ENCODE assay signal across 9 cellular contexts in the genomic region with DNA sequence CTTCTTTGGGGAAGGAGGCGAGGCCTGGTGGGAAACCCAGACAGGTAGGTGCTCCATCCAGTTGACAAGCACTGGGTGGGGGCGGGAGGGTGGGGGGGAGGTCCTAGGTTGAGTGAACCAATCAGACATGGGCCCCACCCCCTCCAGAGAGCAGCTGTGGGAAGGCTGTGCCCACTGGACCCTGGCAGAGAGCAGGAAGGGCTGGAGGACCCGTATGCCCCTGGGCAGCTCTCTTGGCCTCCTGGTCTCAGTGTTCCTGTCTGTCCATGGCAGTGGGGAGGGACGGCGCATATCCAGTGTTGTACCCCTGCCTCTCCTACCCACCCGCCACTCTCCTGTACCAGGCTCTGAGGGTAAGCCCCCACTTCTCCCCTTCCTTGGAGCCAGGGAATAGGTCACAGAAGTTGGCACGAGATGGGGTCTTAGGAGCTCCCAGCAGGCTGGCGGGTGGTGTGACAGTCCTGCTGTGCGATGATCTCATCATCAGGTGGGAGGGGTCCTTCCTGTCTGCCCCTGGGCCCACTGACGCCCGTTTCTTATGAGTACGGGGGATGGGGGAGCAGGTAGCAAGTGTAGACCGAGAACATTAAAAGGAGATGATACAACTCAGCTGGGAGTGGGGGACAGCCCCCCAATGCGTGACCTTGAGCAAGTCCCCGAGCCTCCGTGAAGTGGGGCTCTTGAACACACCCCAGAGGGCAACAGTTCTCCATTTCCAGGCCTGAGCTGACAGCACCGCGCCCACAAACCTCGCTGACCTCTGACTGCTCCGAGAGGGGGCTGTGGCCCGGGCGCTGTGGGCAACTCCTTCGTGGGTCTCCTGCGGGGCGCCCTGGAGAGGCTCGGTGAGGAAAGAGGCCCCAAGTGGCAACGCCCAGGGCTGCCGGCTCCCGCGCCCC. TPM values are rescaled to one million over a fixed set of nuclear protein-coding genes. Genes with fewer than 3 reads are reported as not detected.
A peak's percentile ranks its signal among the peaks of the same experiment; 100 is the strongest.
DNase-seq lines count a peak whose midpoint lies in the region; ATAC-seq, FAIRE-seq and TF ChIP-seq lines count a peak whose summit lies in the region.
"Had no signal": no experiment of that assay in that cellular context is flagged by ENCODE, and none has a peak within 500 bp of the region (broad histone marks: within the 10 kb centered on the region; RNA-seq: fewer than 3 reads in every experiment).

No MANE protein-coding gene starts in this region.

- POLR2A ChIA-PET in activated CD4-positive, alpha-beta memory T cell treated with anti-CD3 and anti-CD28 coated beads for 36 hours (lab: Charles Lee), result interaction anchor here (0.9 to 1.4 kb wide), 3 partner anchors 19 to 118 kb away, joined by 3 to 4 read pairs (median 3); partner anchors contain the start of gene ZC3H18

- H3K4me3 Mint-ChIP-seq in activated CD8-positive, alpha-beta memory T cell treated with anti-CD3 and anti-CD28 coated beads, Interleukin-2, amount 10 ng/mL, durations not matched to agents 7 days and 5 days, result peak overlapping the region; percentile 74
- peak overlapping the region; percentile 80 for H3K4me3 Mint-ChIP-seq in activated CD4-positive, alpha-beta memory T cell treated with anti-CD3 and anti-CD28 coated beads for 36 hours

- ATAC-seq in activated CD8-positive, alpha-beta memory T cell treated with anti-CD3 and anti-CD28 coated beads, Interleukin-2, amount 10 ng/mL, durations not matched to agents 7 days and 5 days, result no peak
- no peak for ATAC-seq in GM21619 (IDR thresholded peaks at IDR 0.05; ENCODE audit: unreplicated experiment)

- no peak overlapping the region for H3K9ac ChIP-seq in keratinocyte (ENCODE audit: control insufficient read depth, extremely low read depth, insufficient read depth, low read length)

- H3K4me2 ChIP-seq in keratinocyte (ENCODE audit: control insufficient read depth, extremely low read depth, insufficient read depth, low read depth, low read length), result peak overlapping the region; percentile 67

- H3K4me3 ChIP-seq in keratinocyte (ENCODE audit: control insufficient read depth in 2 of 3, extremely low read depth in 1 of 3, insufficient read depth in 2 of 3, low read depth in 1 of 3, low read length in 3 of 3) (peak overlapping the region in 1 of 3 experiments; percentile 58), thyroid gland (replicated peaks in 1 of 3) (peak overlapping the region in 1 of 3 donors; percentile 36)

- H2AFZ ChIP-seq in keratinocyte (ENCODE audit: control insufficient read depth, low read length), result no peak overlapping the region

- TF ChIP-seq POLR2A in thyroid gland (IDR thresholded peaks at IDR 0.05), result peak in 1 of 2 donors; percentile 38

- no peak overlapping the region for H3K27ac Mint-ChIP-seq in activated CD8-positive, alpha-beta memory T cell treated with anti-CD3 and anti-CD28 coated beads, Interleukin-2, amount 10 ng/mL, durations not matched to agents 7 days and 5 days
- peak overlapping the region; percentile 84 for H3K27ac Mint-ChIP-seq in activated CD4-positive, alpha-beta memory T cell treated with anti-CD3 and anti-CD28 coated beads for 36 hours

- no peaks in the 10 kb centered on the region for H3K9me3 Mint-ChIP-seq in activated CD8-positive, alpha-beta memory T cell treated with anti-CD3 and anti-CD28 coated beads, Interleukin-2, amount 10 ng/mL, durations not matched to agents 7 days and 5 days (ENCODE audit: low read depth)
- no peaks in the 10 kb centered on the region for H3K9me3 Mint-ChIP-seq in activated CD4-positive, alpha-beta memory T cell treated with anti-CD3 and anti-CD28 coated beads for 36 hours

- no peaks in the 10 kb centered on the region for H3K9me3 ChIP-seq in keratinocyte (ENCODE audit: control insufficient read depth, low read depth, low read length)
- H3K9me3 ChIP-seq in thyroid gland, result no peaks in the 10 kb centered on the region

- H3K36me3 ChIP-seq in keratinocyte (ENCODE audit: control insufficient read depth in 2 of 2, extremely low read depth in 1 of 2, insufficient read depth in 2 of 2, low read length in 2 of 2) (no peaks in the 10 kb centered on the region), thyroid gland (no peaks in the 10 kb centered on the region)

- intact Hi-C loops in activated CD4-positive, alpha-beta memory T cell treated with anti-CD3 and anti-CD28 coated beads for 36 hours (cut with micrococcal nuclease), result loop anchor here (2.0 to 10.0 kb wide), 5 partner anchors 17 to 1065 kb away; partner anchors contain the start of gene ZC3H18
- intact Hi-C loops in thyroid gland (cut with DNase I) (no loop called here), posterior vena cava (cut with DNase I) (no loop called here)

- CTCF ChIA-PET in activated CD8-positive, alpha-beta memory T cell treated with anti-CD3 and anti-CD28 coated beads, Interleukin-2, amount 10 ng/mL, durations not matched to agents 7 days and 5 days (lab: Charles Lee), result interaction anchor here (0.7 to 2.0 kb wide), 8 partner anchors 8 to 715 kb away, joined by 3 to 5 read pairs (median 3); partner anchors contain the start of gene ZC3H18
- CTCF ChIA-PET in activated CD4-positive, alpha-beta memory T cell treated with anti-CD3 and anti-CD28 coated beads for 36 hours (lab: Charles Lee), result interaction anchor here (0.9 to 1.2 kb wide), 2 partner anchors 38 to 53 kb away, joined by 3 read pairs; no protein-coding TSS in a partner anchor

- H3K36me3 Mint-ChIP-seq in activated CD8-positive, alpha-beta memory T cell treated with anti-CD3 and anti-CD28 coated beads, Interleukin-2, amount 10 ng/mL, durations not matched to agents 7 days and 5 days, result no peaks in the 10 kb centered on the region
- no peaks in the 10 kb centered on the region for H3K36me3 Mint-ChIP-seq in activated CD4-positive, alpha-beta memory T cell treated with anti-CD3 and anti-CD28 coated beads for 36 hours

- TF ChIP-seq CTCF in keratinocyte (optimal IDR thresholded peaks at IDR 0.05 in 1 of 3, IDR thresholded peaks at IDR 0.05 in 1 of 3, conservative IDR thresholded peaks at IDR 0.05 in 1 of 3; ENCODE audit: extremely low read depth in 1 of 3, insufficient read depth in 2 of 3, low read length in 3 of 3) (no peak), thyroid gland (IDR thresholded peaks at IDR 0.05) (no peak)

- peaks cover 18% of the 10 kb centered on the region for H3K4me1 Mint-ChIP-seq in activated CD8-positive, alpha-beta memory T cell treated with anti-CD3 and anti-CD28 coated beads, Interleukin-2, amount 10 ng/mL, durations not matched to agents 7 days and 5 days
- peaks cover 17% of the 10 kb centered on the region for H3K4me1 Mint-ChIP-seq in activated CD4-positive, alpha-beta memory T cell treated with anti-CD3 and anti-CD28 coated beads for 36 hours (ENCODE audit: low read depth)

- no peaks in the 10 kb centered on the region for H3K9me1 ChIP-seq in keratinocyte (ENCODE audit: control insufficient read depth, extremely low read depth, insufficient read depth, low read length)

- H3K4me1 ChIP-seq in keratinocyte (ENCODE audit: control insufficient read depth, extremely low read depth, insufficient read depth, low read length) (peaks cover 19% of the 10 kb centered on the region), thyroid gland (peaks cover 22 to 27% of the 10 kb centered on the region in 2 donors)

- H3K27ac ChIP-seq in keratinocyte (ENCODE audit: control insufficient read depth, insufficient read depth, low read length), result no peak overlapping the region
- H3K27ac ChIP-seq in thyroid gland, result no peak overlapping the region

- WGBS in thyroid gland, 2 donors, result 49 to 66% methylated on average over 12 to 24 of the region's 30 CpGs

- H3K27me3 ChIP-seq in keratinocyte (ENCODE audit: control insufficient read depth, extremely low read depth, insufficient read depth, low read length), result peaks cover 17% of the 10 kb centered on the region
- no peaks in the 10 kb centered on the region for H3K27me3 ChIP-seq in thyroid gland

- no peaks in the 10 kb centered on the region for H3K27me3 Mint-ChIP-seq in activated CD8-positive, alpha-beta memory T cell treated with anti-CD3 and anti-CD28 coated beads, Interleukin-2, amount 10 ng/mL, durations not matched to agents 7 days and 5 days
- H3K27me3 Mint-ChIP-seq in activated CD4-positive, alpha-beta memory T cell treated with anti-CD3 and anti-CD28 coated beads for 36 hours, result no peaks in the 10 kb centered on the region

- DNase-seq in activated CD8-positive, alpha-beta memory T cell treated with anti-CD3 and anti-CD28 coated beads, Interleukin-2, amount 10 ng/mL, durations not matched to agents 7 days and 5 days, result no peak
- DNase-seq in activated CD8-positive, alpha-beta memory T cell treated with anti-CD3 and anti-CD28 coated beads for 24 hours, result no peak
- peak; percentile 35 for DNase-seq in activated CD4-positive, alpha-beta memory T cell treated with anti-CD3 and anti-CD28 coated beads for 36 hours
- no peak for DNase-seq in keratinocyte (ENCODE audit: low read depth, low spot score)
- peak; percentile 78 to 87 for DNase-seq in thyroid gland
- DNase-seq in posterior vena cava (ENCODE audit: low spot score), result no peak
- no peak for DNase-seq in frontal cortex (ENCODE audit: low spot score in 2 of 2)
- DNase-seq: SIG-M5 had no signal

- H4K20me1 ChIP-seq in keratinocyte (ENCODE audit: control insufficient read depth, extremely low read depth, insufficient read depth, low read length), result peaks cover 6% of the 10 kb centered on the region

- H3K79me2 ChIP-seq in keratinocyte (ENCODE audit: control insufficient read depth, insufficient read depth, low read length), result peaks cover 14% of the 10 kb centered on the region

- FAIRE-seq in keratinocyte (lab: Jason Lieb, UNC) (no peak), frontal cortex (lab: Jason Lieb, UNC) (no peak)

- dilution Hi-C loops in keratinocyte (cut with MboI; ENCODE audit: extremely low pct_ligation_motif_present, low sequenced_read_pairs), result no loop called here

RNA-seq across cellular contexts. Expression of gene ZFPM1, which starts 1.2 kb away (rescaled TPM):
- total RNA-seq in activated CD8-positive, alpha-beta memory T cell treated with anti-CD3 and anti-CD28 coated beads, Interleukin-2, amount 10 ng/mL, durations not matched to agents 7 days and 5 days, result 10 to 100 TPM; 15.1 to 21.0 TPM
- total RNA-seq in activated CD4-positive, alpha-beta memory T cell treated with anti-CD3 and anti-CD28 coated beads for 36 hours, result 10 to 100 TPM; 11.6 to 12.0 TPM
- 0.42 to 0.56 TPM (median 0.54 TPM) in 3 replicates for polyA plus RNA-seq in keratinocyte
- polyA plus RNA-seq in keratinocyte (2011; ENCODE audit: low read depth), result 1.0 TPM
- 0.24 and 1.0 TPM in 2 replicates for polyA plus RNA-seq in keratinocyte (2011; cell fraction: cytosol; rRNA removed)
- 1.2 and 2.0 TPM in 2 replicates for polyA plus RNA-seq in keratinocyte (2011; cell fraction: nucleus; rRNA removed)
- 0.90 and 3.0 TPM in 2 replicates for polyA plus RNA-seq in keratinocyte (2012; ENCODE audit: low replicate concordance)
- polyA minus RNA-seq in keratinocyte, result 0.46 to 0.92 TPM (median 0.51 TPM) in 3 replicates
- 6.7 TPM for polyA minus RNA-seq in keratinocyte (2011; cell fraction: cytosol; rRNA and poly(A)+ RNA removed)
- polyA minus RNA-seq in keratinocyte (2011; cell fraction: nucleus; rRNA and poly(A)+ RNA removed), result 1.7 and 2.3 TPM in 2 replicates
- total RNA-seq in thyroid gland (1 to 10 TPM; 1.9 to 5.3 (median 3.4) TPM), posterior vena cava (1 to 10 TPM; 4.0 to 4.3 TPM), frontal cortex (1.2 TPM)

Comparison
In these comparisons a context has a peak if more than half of its experiments do, and no peak if none do; other contexts are left out.
1. DNase-seq: peak in activated CD4-positive, alpha-beta memory T cell treated with anti-CD3 and anti-CD28 coated beads for 36 hours (single experiment) and thyroid gland (2 of 2); none in activated CD8-positive, alpha-beta memory T cell treated with anti-CD3 and anti-CD28 coated beads, Interleukin-2, amount 10 ng/mL, durations not matched to agents 7 days and 5 days (single experiment), activated CD8-positive, alpha-beta memory T cell treated with anti-CD3 and anti-CD28 coated beads for 24 hours (single experiment), keratinocyte (single experiment), posterior vena cava (single experiment) and frontal cortex (0 of 2).